In the genomic region with DNA sequence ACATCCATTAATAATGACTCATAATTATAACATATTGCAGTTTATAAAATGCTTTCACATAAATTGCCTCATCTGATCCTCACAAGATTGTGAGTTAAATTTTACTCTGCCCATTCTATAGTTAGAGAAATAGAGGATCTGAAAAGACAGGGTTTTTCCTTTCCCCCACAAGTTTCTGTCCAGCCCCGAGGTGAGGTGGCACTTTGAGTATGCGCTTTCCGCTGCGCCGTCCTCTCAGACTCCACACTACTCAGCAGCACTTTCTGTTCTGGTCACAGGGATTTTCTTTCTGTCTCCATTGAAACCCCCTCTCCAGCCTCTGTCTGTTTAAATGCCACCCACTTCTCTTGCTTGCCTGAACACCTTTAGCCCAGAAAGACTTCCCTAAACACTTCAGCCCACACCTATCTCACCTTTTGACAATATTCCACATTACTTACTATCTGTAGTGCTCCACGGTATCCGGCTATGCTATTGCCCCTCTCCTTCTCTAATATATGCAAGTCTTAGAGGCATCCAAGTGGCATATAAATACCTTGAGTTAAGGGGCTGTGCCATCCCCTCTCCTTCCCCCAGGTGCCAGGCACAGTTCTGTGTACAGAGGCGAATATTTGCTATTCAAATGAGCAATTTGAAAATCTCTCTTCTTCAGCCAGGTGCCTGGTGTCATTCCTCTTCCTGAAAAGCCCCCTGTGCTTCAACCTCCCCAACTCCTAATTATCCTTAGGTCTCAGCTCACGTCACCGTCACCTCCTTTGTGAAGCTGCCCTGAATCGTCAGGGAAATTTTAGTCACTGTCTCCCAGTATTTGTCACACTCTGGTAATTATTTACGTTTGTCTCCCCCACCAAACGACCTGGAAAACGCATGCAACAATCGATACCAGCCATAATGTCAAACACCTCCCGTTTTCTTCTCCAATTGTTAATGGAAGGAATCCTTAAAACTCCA, we compare ENCODE assay signal across 10 cellular contexts.
DNase-seq lines count a peak whose midpoint lies in the region; ATAC-seq lines count a peak whose summit lies in the region.
"Had no signal": no experiment of that assay in that cellular context is flagged by ENCODE, and none has a peak within 500 bp of the region (broad histone marks: within the 10 kb centered on the region; RNA-seq: fewer than 3 reads in every experiment).

No MANE protein-coding gene starts in this region.

- in situ Hi-C loops in Caki2 (cut with HindIII; ENCODE audit: low pct_unique_long_range_greater_than_20kb, low sequenced_read_pairs): no loop called here

- DNase-seq in Caki2 (ENCODE audit: low read depth): peak; percentile 9
- peak; percentile 97 for DNase-seq in NCI-H526 treated with DMSO at 0.1 percent for 48 hours (lab: John Stamatoyannopoulos, UW)
- no peak for DNase-seq in germinal center (ENCODE audit: low spot score)
- no peak for DNase-seq in NCI-H82 treated with DMSO at 0.1 percent for 48 hours (lab: John Stamatoyannopoulos, UW; ENCODE audit: unreplicated experiment)
- no peak for DNase-seq in amniotic stem cell (lab: John Stamatoyannopoulos, UW)
- DNase-seq: CD4-positive, CD25-positive, alpha-beta regulatory T cell; stimulated activated naive CD4-positive, alpha-beta T cell had no signal

- peak; percentile 96 for ATAC-seq in GM19023 (IDR thresholded peaks at IDR 0.05; ENCODE audit: unreplicated experiment)
- peak; percentile 95 for ATAC-seq in HG02840 (IDR thresholded peaks at IDR 0.05; ENCODE audit: low FRiP score, unreplicated experiment)
- no peak for ATAC-seq in esophagus mucosa

Comparison
In these comparisons a context has a peak if more than half of its experiments do, and no peak if none do; other contexts are left out.
1. DNase-seq: peak in Caki2 (single experiment) and NCI-H526 treated with DMSO at 0.1 percent for 48 hours (single experiment); none in germinal center (single experiment), NCI-H82 treated with DMSO at 0.1 percent for 48 hours (single experiment) and amniotic stem cell (single experiment).